20 cellular contexts compared by ENCODE assay signal in genomic region chr7:55429835-55430499, GRCh38.
"Had no signal": no experiment of that assay in that cellular context is flagged by ENCODE, and none has a peak within 500 bp of the region (broad histone marks: within the 10 kb centered on the region; RNA-seq: fewer than 3 reads in every experiment).

No MANE protein-coding gene starts in this region.

- H3K27ac ChIP-seq: RWPE1, SJCRH30 had no signal

- H3K9me3 ChIP-seq: MG63, SJCRH30 had no signal

- H3K4me3 ChIP-seq: MG63, SJCRH30 had no signal

- DNase-seq: Karpas-422; KG1; MG63; NCI-H1105; NCI-H1417; NCI-H146; NCI-H1694 treated with DMSO at 0.1 percent for 48 hours; NCI-H1930; NCI-H2081; NCI-H2107; NCI-H345; NCI-H446 treated with DMSO at 0.1 percent for 48 hours; NCI-H510A treated with DMSO at 0.1 percent for 48 hours; NCI-H526; NK-92 treated with Interleukin-12 subunit alpha and Interleukin-12 subunit beta, amount 100 ng/mL, for 24 hours; PC-3; SJCRH30 had no signal

- ATAC-seq: Panc1, PC-3, SK-N-SH treated with all-trans-retinoic acid at 6 μM for 48 hours had no signal

- H3K27me3 ChIP-seq: MG63, SJCRH30 had no signal
